In the genomic region with DNA sequence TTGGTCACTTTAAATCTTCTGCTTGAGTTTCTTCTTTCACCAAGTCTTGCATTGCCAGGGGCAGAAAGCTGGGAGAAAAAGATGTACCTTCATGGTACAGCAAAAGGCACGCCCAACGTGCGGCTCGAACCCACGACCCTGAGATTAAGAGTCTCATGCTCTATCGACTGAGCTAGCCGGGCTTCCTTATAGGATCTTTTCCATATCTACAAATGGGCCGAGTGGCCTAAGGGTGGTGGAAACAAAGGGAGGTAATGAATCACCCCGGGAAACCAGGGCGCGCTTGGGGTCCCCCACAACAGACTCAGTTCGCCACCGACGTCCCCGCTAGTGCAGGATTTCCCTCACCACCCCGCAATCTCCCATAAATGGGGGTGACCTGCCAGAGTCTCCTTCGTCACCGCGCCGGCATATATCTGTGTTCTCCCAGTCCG, we compare ENCODE assay signal across 17 cellular contexts. TPM values are rescaled to one million over a fixed set of nuclear protein-coding genes. Genes with fewer than 3 reads are reported as not detected.
DNase-seq lines count a peak whose midpoint lies in the region; TF ChIP-seq lines count a peak whose summit lies in the region.
"Had no signal": no experiment of that assay in that cellular context is flagged by ENCODE, and none has a peak within 500 bp of the region (broad histone marks: within the 10 kb centered on the region; RNA-seq: fewer than 3 reads in every experiment).

No MANE protein-coding gene starts in this region.

- H3K36me3 ChIP-seq in endodermal cell (ENCODE audit: control insufficient read depth, insufficient read depth, low read length) (no peaks in the 10 kb centered on the region), sigmoid colon (no peaks in the 10 kb centered on the region)
- H3K36me3 ChIP-seq: adrenal gland had no signal

- H3K9me3 ChIP-seq in endodermal cell (ENCODE audit: control insufficient read depth, low read length), result no peaks in the 10 kb centered on the region
- H3K9me3 ChIP-seq in sigmoid colon, result no peaks in the 10 kb centered on the region
- H3K9me3 ChIP-seq: adrenal gland had no signal

- no peak overlapping the region for H3K9ac ChIP-seq in endodermal cell (ENCODE audit: extremely low read depth, low read length, poor library complexity, severe bottlenecking)
- H3K9ac ChIP-seq: GM23248, parathyroid adenoma had no signal

- intact Hi-C loops in sigmoid colon (cut with DNase I), result no loop called here

- H3K4me1 Mint-ChIP-seq in activated T-cell treated with anti-CD3 and anti-CD28 coated beads, Interleukin-2, amount 50 U/mL, for 24 hours (ENCODE audit: low read depth), result peaks cover 30% of the 10 kb centered on the region
- peaks cover 2% of the 10 kb centered on the region for H3K4me1 Mint-ChIP-seq in endodermal cell

- no peak for TF ChIP-seq EP300 in sigmoid colon (IDR thresholded peaks at IDR 0.05)

- peaks cover 92% of the 10 kb centered on the region for H3K27me3 Mint-ChIP-seq in activated T-cell treated with anti-CD3 and anti-CD28 coated beads, Interleukin-2, amount 50 U/mL, for 24 hours
- peaks cover 87% of the 10 kb centered on the region for H3K27me3 Mint-ChIP-seq in endodermal cell (ENCODE audit: insufficient read depth)

- 33 to 42% methylated on average over 13 to 21 of the region's 21 CpGs for WGBS in endodermal cell (ENCODE audit: insufficient coverage in 1 of 2, insufficient read length in 1 of 2), 2 experiments
- WGBS in sigmoid colon, 2 donors, result 29 to 67% methylated on average over 21 of the region's 21 CpGs

- H3K4me1 ChIP-seq in endodermal cell (ENCODE audit: control insufficient read depth, insufficient read depth, low read length) (no peaks in the 10 kb centered on the region), sigmoid colon (peaks cover 0 to 16% (median 12%) of the 10 kb centered on the region in 4 donors)
- H3K4me1 ChIP-seq: parathyroid adenoma had no signal

- H3K9me3 Mint-ChIP-seq in activated T-cell treated with anti-CD3 and anti-CD28 coated beads, Interleukin-2, amount 50 U/mL, for 24 hours, result no peaks in the 10 kb centered on the region
- no peaks in the 10 kb centered on the region for H3K9me3 Mint-ChIP-seq in endodermal cell

- H3K27ac ChIP-seq in endodermal cell (ENCODE audit: low read depth, low read length) (no peak overlapping the region), sigmoid colon (no peak overlapping the region)
- H3K27ac ChIP-seq: adrenal gland, GM23248, parathyroid adenoma, RWPE1 had no signal

- peak overlapping the region; percentile 66 for H3K27ac Mint-ChIP-seq in activated T-cell treated with anti-CD3 and anti-CD28 coated beads, Interleukin-2, amount 50 U/mL, for 24 hours
- H3K27ac Mint-ChIP-seq in endodermal cell, result no peak overlapping the region
- H3K27ac Mint-ChIP-seq: T-helper 17 cell had no signal

- H3K4me3 ChIP-seq in endodermal cell (ENCODE audit: low read length) (peak overlapping the region; percentile 17), sigmoid colon (no peak overlapping the region)
- H3K4me3 ChIP-seq: adrenal gland, GM23248 had no signal

- peak; percentile 44 for DNase-seq in activated T-cell treated with anti-CD3 and anti-CD28 coated beads, Interleukin-2, amount 50 U/mL, for 24 hours
- no peak for DNase-seq in activated T-cell treated with anti-CD3 and anti-CD28 coated beads, Interleukin-2, amount 50 U/mL, for 1 hour
- DNase-seq in M059J (ENCODE audit: low read depth) (peak; percentile 53), endodermal cell (peak; percentile 89), sigmoid colon (peak; percentile 57), activated gamma-delta T cell (lab: John Stamatoyannopoulos, UW) (no peak), SKM-1 (lab: John Stamatoyannopoulos, UW; ENCODE audit: unreplicated experiment) (no peak), GM13977 (ENCODE audit: low spot score) (no peak)
- DNase-seq: adrenal gland, cortex of kidney, DMS79 treated with DMSO at 0.1 percent for 48 hours, GM23248, NCI-H1048, NCI-H510A treated with DMSO at 0.1 percent for 48 hours, T-helper 17 cell had no signal

- H3K36me3 Mint-ChIP-seq in activated T-cell treated with anti-CD3 and anti-CD28 coated beads, Interleukin-2, amount 50 U/mL, for 24 hours (ENCODE audit: low read depth), result no peaks in the 10 kb centered on the region
- H3K36me3 Mint-ChIP-seq in endodermal cell (ENCODE audit: low read depth), result no peaks in the 10 kb centered on the region

- no peak for TF ChIP-seq CTCF in endodermal cell (conservative IDR thresholded peaks at IDR 0.05)
- no peak for TF ChIP-seq CTCF in sigmoid colon (IDR thresholded peaks at IDR 0.05)
- TF ChIP-seq CTCF in GM13977 (IDR thresholded peaks at IDR 0.05; ENCODE audit: extremely low read depth, insufficient read depth, missing control alignments), result no peak

- in situ Hi-C loops in GM13977 (cut with MboI; ENCODE audit: low pct_unique_long_range_greater_than_20kb, low sequenced_read_pairs, unreplicated experiment), result no loop called here

- H3K27me3 ChIP-seq in endodermal cell (ENCODE audit: control insufficient read depth, insufficient read depth, low read length, poor library complexity, severe bottlenecking), result peaks cover 82% of the 10 kb centered on the region
- H3K27me3 ChIP-seq in sigmoid colon, result peaks cover 43 to 100% (median 89%) of the 10 kb centered on the region in 3 donors

- no peak for TF ChIP-seq POLR2A in sigmoid colon (IDR thresholded peaks at IDR 0.05)

- H3K4me3 Mint-ChIP-seq in activated T-cell treated with anti-CD3 and anti-CD28 coated beads, Interleukin-2, amount 50 U/mL, for 24 hours, result no peak overlapping the region
- peak overlapping the region; percentile 66 for H3K4me3 Mint-ChIP-seq in endodermal cell
- H3K4me3 Mint-ChIP-seq: T-helper 17 cell had no signal

RNA-seq across cellular contexts. Expression of a gene that starts 7.5 kb away (rescaled TPM):
- 0.15 TPM in 1 of 2 replicates, not detected in the other for total RNA-seq in M059J (2014; rRNA removed; shearing (Covaris generic))
- total RNA-seq in endodermal cell, result under 1 TPM in 1 of 2 donors, not detected in 1; 0.29 TPM
- not detected for polyA plus RNA-seq in endodermal cell (2013, experiment 1 of 2)
- not detected for polyA plus RNA-seq in endodermal cell (2013, experiment 2 of 2)
- total RNA-seq in sigmoid colon, result not detected
- polyA plus RNA-seq in sigmoid colon, result not detected
- total RNA-seq: adrenal gland, GM23248, T-helper 17 cell had no signal
- polyA plus RNA-seq: adrenal gland, GM23248 had no signal

RNA-seq across cellular contexts. Expression of a gene that starts 45.6 kb away (rescaled TPM):
- 1.1 and 6.2 TPM in 2 replicates for total RNA-seq in M059J (2014; rRNA removed; shearing (Covaris generic))
- 1 to 10 TPM; 5.1 to 6.3 TPM for total RNA-seq in endodermal cell
- polyA plus RNA-seq in endodermal cell (2013, experiment 1 of 2), result 11.4 TPM
- polyA plus RNA-seq in endodermal cell (2013, experiment 2 of 2), result 10.5 TPM
- 10 to 100 TPM in 1 of 4 donors, 1 to 10 TPM in 3; 2.6 to 10.5 (median 5.0) TPM for total RNA-seq in sigmoid colon
- polyA plus RNA-seq in sigmoid colon, result 10 to 100 TPM in 1 of 3 donors, 1 to 10 TPM in 2; 7.2 to 11.3 (median 7.2) TPM

RNA-seq across cellular contexts. Expression of a gene that starts 54.5 kb away (rescaled TPM):
- total RNA-seq in M059J (2014; rRNA removed; shearing (Covaris generic)), result 10.0 and 17.4 TPM in 2 replicates
- total RNA-seq in endodermal cell, result 10 to 100 TPM; 11.2 TPM
- polyA plus RNA-seq in endodermal cell (2013, experiment 1 of 2), result 11.4 TPM
- 10.4 TPM for polyA plus RNA-seq in endodermal cell (2013, experiment 2 of 2)
- total RNA-seq in sigmoid colon, result 1 to 10 TPM; 5.5 to 6.8 (median 6.2) TPM
- 1 to 10 TPM; 2.8 to 4.9 (median 3.0) TPM for polyA plus RNA-seq in sigmoid colon

Comparison
In these comparisons a context has a peak if more than half of its experiments do, and no peak if none do; other contexts are left out.
1. DNase-seq: peak in activated T-cell treated with anti-CD3 and anti-CD28 coated beads, Interleukin-2, amount 50 U/mL, for 24 hours (single experiment), M059J (single experiment), endodermal cell (single experiment) and sigmoid colon (single experiment); none in activated T-cell treated with anti-CD3 and anti-CD28 coated beads, Interleukin-2, amount 50 U/mL, for 1 hour (single experiment), activated gamma-delta T cell (single experiment), SKM-1 (single experiment) and GM13977 (single experiment).